30 cellular contexts compared by ENCODE assay signal in genomic region chr3:77381426-77381825, GRCh38.
"Had no signal": no experiment of that assay in that cellular context is flagged by ENCODE, and none has a peak within 500 bp of the region (broad histone marks: within the 10 kb centered on the region; RNA-seq: fewer than 3 reads in every experiment).

No MANE protein-coding gene starts in this region.

- H3K4me1 ChIP-seq: parathyroid adenoma, psoas muscle, right lobe of liver, sigmoid colon, stomach, suprapubic skin, testis, tibial artery, transverse colon, upper lobe of right lung, uterus had no signal

- H3K9me3 Mint-ChIP-seq: nephron, neural progenitor cell, type B pancreatic cell had no signal

- ATAC-seq: naive thymus-derived CD4-positive, alpha-beta T cell; natural killer cell; psoas muscle; right cardiac atrium; right lobe of liver; stimulated activated effector memory CD8-positive, alpha-beta T cell treated with anti-CD3 and anti-CD28 coated beads, Interleukin-12 subunit alpha, Interleukin-12 subunit beta, amount 100 ng/mL, for 72 hours; stimulated activated naive B cell treated with anti-CD40 and anti-IgM and Interleukin-4, amounts not matched to agents 10 μg/mL and 1 μg/mL and 100 μg/mL, for 72 hours; upper lobe of right lung had no signal

- H3K4me1 Mint-ChIP-seq: naive thymus-derived CD4-positive, alpha-beta T cell; natural killer cell; nephron; stimulated activated effector memory CD8-positive, alpha-beta T cell treated with anti-CD3 and anti-CD28 coated beads, Interleukin-12 subunit alpha, Interleukin-12 subunit beta, amount 100 ng/mL, for 72 hours; stimulated activated naive B cell treated with anti-CD40 and anti-IgM and Interleukin-4, amounts not matched to agents 10 μg/mL and 1 μg/mL and 100 μg/mL, for 72 hours had no signal

- H3K9me3 ChIP-seq: ovary, psoas muscle, right lobe of liver, sigmoid colon, stomach, suprapubic skin, testis, tibial artery, transverse colon, upper lobe of right lung, uterus had no signal

- H3K4me3 Mint-ChIP-seq: naive thymus-derived CD4-positive, alpha-beta T cell; natural killer cell; nephron; neural progenitor cell; stimulated activated effector memory CD8-positive, alpha-beta T cell treated with anti-CD3 and anti-CD28 coated beads, Interleukin-12 subunit alpha, Interleukin-12 subunit beta, amount 100 ng/mL, for 72 hours; stimulated activated naive B cell treated with anti-CD40 and anti-IgM and Interleukin-4, amounts not matched to agents 10 μg/mL and 1 μg/mL and 100 μg/mL, for 72 hours; stimulated activated naive CD8-positive, alpha-beta T cell treated with anti-CD3 and anti-CD28 coated beads, Interleukin-15, Interleukin-2, amounts not matched to agents 100 ng/mL and 50 ng/mL, for 24 hours; type B pancreatic cell had no signal

- H3K4me3 ChIP-seq: neural progenitor cell, ovary, psoas muscle, right lobe of liver, sigmoid colon, stomach, suprapubic skin, testis, tibial artery, transverse colon, upper lobe of right lung, uterus had no signal

- H3K9ac ChIP-seq: neural progenitor cell, parathyroid adenoma had no signal

- H3K27me3 Mint-ChIP-seq: naive thymus-derived CD4-positive, alpha-beta T cell; progenitor cell of endocrine pancreas; stimulated activated naive B cell treated with anti-CD40 and anti-IgM and Interleukin-4, amounts not matched to agents 10 μg/mL and 1 μg/mL and 100 μg/mL, for 72 hours; stimulated activated naive CD8-positive, alpha-beta T cell treated with anti-CD3 and anti-CD28 coated beads, Interleukin-15, Interleukin-2, amounts not matched to agents 100 ng/mL and 50 ng/mL, for 24 hours; type B pancreatic cell had no signal

- H3K27ac Mint-ChIP-seq: naive thymus-derived CD4-positive, alpha-beta T cell; natural killer cell; neural progenitor cell; progenitor cell of endocrine pancreas; stimulated activated effector memory CD8-positive, alpha-beta T cell treated with anti-CD3 and anti-CD28 coated beads, Interleukin-12 subunit alpha, Interleukin-12 subunit beta, amount 100 ng/mL, for 72 hours; stimulated activated naive B cell treated with anti-CD40 and anti-IgM and Interleukin-4, amounts not matched to agents 10 μg/mL and 1 μg/mL and 100 μg/mL, for 72 hours; stimulated activated naive CD8-positive, alpha-beta T cell treated with anti-CD3 and anti-CD28 coated beads, Interleukin-15, Interleukin-2, amounts not matched to agents 100 ng/mL and 50 ng/mL, for 24 hours; type B pancreatic cell had no signal

- H3K27ac ChIP-seq: neural progenitor cell, ovary, parathyroid adenoma, psoas muscle, right lobe of liver, sigmoid colon, stomach, suprapubic skin, testis, tibial artery, transverse colon, upper lobe of right lung, uterus had no signal

- DNase-seq: naive thymus-derived CD4-positive, alpha-beta T cell; natural killer cell; occipital lobe; ovary; posterior cingulate gyrus; psoas muscle; right cardiac atrium; right lobe of liver; sigmoid colon; small intestine; stimulated activated CD4-positive, alpha-beta T cell treated with anti-CD3 and anti-CD28 coated beads, Interleukin-15, amount 100 ng/mL, for 24 hours; stimulated activated CD4-positive, alpha-beta T cell treated with anti-CD3 and anti-CD28 coated beads, Interleukin-2, amount 100 ng/mL, for 24 hours; stimulated activated CD4-positive, alpha-beta T cell treated with anti-CD3 and anti-CD28 coated beads, Interleukin-2, amount 100 ng/mL, for 48 hours; stimulated activated CD4-positive, alpha-beta T cell treated with anti-CD3 and anti-CD28 coated beads, Interleukin-4, amount 100 ng/mL, for 24 hours; stimulated activated naive B cell treated with anti-CD40 and anti-IgM and Interleukin-4, amounts not matched to agents 10 μg/mL and 1 μg/mL and 100 μg/mL, for 72 hours; stimulated activated naive CD4-positive, alpha-beta T cell treated with Interleukin-2 at 50 U/mL for 16 hours; stomach; testis; tibial artery; transverse colon; upper lobe of right lung; uterus had no signal

- H3K27me3 ChIP-seq: neural progenitor cell, ovary, right lobe of liver, sigmoid colon, stomach, suprapubic skin, testis, tibial artery, transverse colon, upper lobe of right lung, uterus had no signal

- H3K36me3 Mint-ChIP-seq: naive thymus-derived CD4-positive, alpha-beta T cell; natural killer cell; stimulated activated effector memory CD8-positive, alpha-beta T cell treated with anti-CD3 and anti-CD28 coated beads, Interleukin-12 subunit alpha, Interleukin-12 subunit beta, amount 100 ng/mL, for 72 hours; stimulated activated naive B cell treated with anti-CD40 and anti-IgM and Interleukin-4, amounts not matched to agents 10 μg/mL and 1 μg/mL and 100 μg/mL, for 72 hours had no signal

- H3K36me3 ChIP-seq: neural progenitor cell, ovary, right lobe of liver, sigmoid colon, stomach, suprapubic skin, tibial artery, transverse colon, upper lobe of right lung, uterus had no signal
